18 cellular contexts compared by ENCODE assay signal in the genomic region with DNA sequence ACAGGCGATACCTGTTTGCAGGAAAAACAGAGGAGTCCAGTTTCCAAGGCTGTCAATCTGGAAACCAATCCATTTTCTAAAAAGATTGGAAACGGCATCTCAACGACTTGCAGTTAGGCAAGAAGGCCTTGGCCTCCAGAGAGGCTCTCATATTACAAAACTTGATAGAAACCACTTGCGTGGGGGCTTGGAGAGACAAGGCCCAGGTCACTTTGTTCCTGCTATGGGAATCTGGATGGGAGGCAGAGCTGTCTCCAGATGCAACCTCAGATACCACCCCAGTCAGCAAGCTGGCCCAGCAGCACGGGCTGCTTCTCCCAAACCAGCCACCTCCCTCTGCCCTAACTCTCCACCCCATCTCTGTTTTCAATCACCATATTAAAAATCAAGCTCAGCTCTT.
DNase-seq lines count a peak whose midpoint lies in the region; ATAC-seq, FAIRE-seq and TF ChIP-seq lines count a peak whose summit lies in the region.
"Had no signal": no experiment of that assay in that cellular context is flagged by ENCODE, and none has a peak within 500 bp of the region (broad histone marks: within the 10 kb centered on the region; RNA-seq: fewer than 3 reads in every experiment).

No MANE protein-coding gene starts in this region.

- TF ChIP-seq CTCF in suprapubic skin (IDR thresholded peaks at IDR 0.05), result no peak
- TF ChIP-seq CTCF in PC-3 (conservative IDR thresholded peaks at IDR 0.05; ENCODE audit: low read depth, low read length), result no peak

- no peak overlapping the region for H2AFZ ChIP-seq in PC-3 (ENCODE audit: low read length)

- POLR2A ChIA-PET in PC-3 (lab: Charles Lee; ENCODE audit: unreplicated experiment), result no interaction called here

- CTCF ChIA-PET in PC-3 (lab: Charles Lee), result no interaction called here

- intact Hi-C loops in PC-3 (cut with micrococcal nuclease), result no loop called here

- H3K4me2 ChIP-seq in PC-3 (ENCODE audit: low read length), result no peak overlapping the region
- H3K4me2 ChIP-seq: A549 had no signal

- H4K20me1 ChIP-seq in PC-3 (ENCODE audit: low read length), result no peaks in the 10 kb centered on the region

- BruUV-seq in PC-3 (replicated peaks; lab: Mats Ljungman, UMichigan), result no TSS peak

- ATAC-seq in PC-3, result no peak
- ATAC-seq: A549, HepG2 had no signal

- peak; percentile 60 for FAIRE-seq in endometrium (lab: Jason Lieb, UNC)
- FAIRE-seq in urothelium cell line (lab: Jason Lieb, UNC), result no peak
- FAIRE-seq: A549, H1, HepG2, HTR-8/SVneo had no signal

- WGBS in suprapubic skin, result 74% methylated on average over 5 of the region's 5 CpGs

- H3K27me3 ChIP-seq in suprapubic skin (no peaks in the 10 kb centered on the region), PC-3 (ENCODE audit: low read length) (no peaks in the 10 kb centered on the region)
- H3K27me3 ChIP-seq: BE2C had no signal

- H3K4me1 ChIP-seq in suprapubic skin (peaks cover 41% of the 10 kb centered on the region), PC-3 (ENCODE audit: insufficient read depth, low read length) (peaks cover 25% of the 10 kb centered on the region)
- H3K4me1 ChIP-seq: A549, BE2C, HAP-1 had no signal

- H3K9me3 ChIP-seq in suprapubic skin (no peaks in the 10 kb centered on the region), PC-3 (ENCODE audit: low read length) (no peaks in the 10 kb centered on the region)
- H3K9me3 ChIP-seq: A549, BE2C, HAP-1 had no signal

- H3K9me2 ChIP-seq in PC-3 (replicated peaks; ENCODE audit: low read length), result no peaks in the 10 kb centered on the region

- H3K36me3 ChIP-seq in suprapubic skin (no peaks in the 10 kb centered on the region), PC-3 (ENCODE audit: low read depth, low read length) (no peaks in the 10 kb centered on the region)
- H3K36me3 ChIP-seq: BE2C, HAP-1 had no signal

- no peak for TF ChIP-seq EP300 in suprapubic skin (IDR thresholded peaks at IDR 0.05)

- TF ChIP-seq POLR2A in suprapubic skin (IDR thresholded peaks at IDR 0.05), result no peak

- H3K27ac ChIP-seq in suprapubic skin (peak overlapping the region; percentile 64), PC-3 (ENCODE audit: low read length) (no peak overlapping the region)
- H3K27ac ChIP-seq: A549, C4-2B had no signal

- H3K4me3 ChIP-seq in suprapubic skin, result no peak overlapping the region
- no peak overlapping the region for H3K4me3 ChIP-seq in PC-3 (ENCODE audit: low read length)
- H3K4me3 ChIP-seq: A549, HAP-1 had no signal

- peaks cover 3% of the 10 kb centered on the region for H3F3A ChIP-seq in PC-3 (ENCODE audit: low read length, unreplicated experiment)

- no peak overlapping the region for H3K9ac ChIP-seq in PC-3 (ENCODE audit: low read length)

- peak; percentile 17 for DNase-seq in SK-N-DZ (ENCODE audit: low spot score)
- peak; percentile 47 for DNase-seq in left kidney (ENCODE audit: low read depth, low spot score)
- DNase-seq in suprapubic skin (ENCODE audit: low spot score in 2 of 2), result no peak
- DNase-seq in PC-3, result no peak
- no peak for DNase-seq in activated CD4-positive, alpha-beta T cell treated with anti-CD3 and anti-CD28 coated beads for 48 hours
- no peak for DNase-seq in urothelium cell line (ENCODE audit: low spot score)
- DNase-seq: BE2C; CD4-positive, alpha-beta memory T cell; DND-41; GDM1; HFFc6 had no signal

- no peaks in the 10 kb centered on the region for H3K79me2 ChIP-seq in PC-3 (ENCODE audit: low read length)

Comparison
In these comparisons a context has a peak if more than half of its experiments do, and no peak if none do; other contexts are left out.
1. DNase-seq: peak in SK-N-DZ (single experiment) and left kidney (single experiment); none in suprapubic skin (0 of 2), PC-3 (single experiment), activated CD4-positive, alpha-beta T cell treated with anti-CD3 and anti-CD28 coated beads for 48 hours (single experiment) and urothelium cell line (single experiment).